ENCODE assay signal across 9 cellular contexts in the genomic region with DNA sequence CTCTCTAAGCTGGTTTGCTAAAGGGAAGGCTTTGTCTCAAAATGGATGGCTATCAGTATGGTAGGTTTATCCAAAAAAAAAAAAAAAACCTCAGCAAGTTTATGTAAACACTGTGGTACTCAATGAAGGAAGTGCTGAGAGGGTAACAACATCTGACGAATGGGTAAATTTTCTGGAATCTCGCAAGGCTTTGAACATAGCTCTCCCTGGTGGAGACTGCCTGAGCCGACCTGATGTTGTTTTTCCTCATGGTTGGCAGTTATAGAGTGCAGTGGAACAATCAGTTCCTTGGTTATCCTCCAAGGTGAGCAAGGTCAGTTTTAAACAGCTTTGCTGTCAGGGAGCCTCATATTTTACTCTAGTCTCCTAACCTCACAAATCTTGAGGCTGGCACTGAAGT.
A peak's percentile ranks its signal among the peaks of the same experiment; 100 is the strongest.
DNase-seq lines count a peak whose midpoint lies in the region; ATAC-seq and TF ChIP-seq lines count a peak whose summit lies in the region.
"Had no signal": no experiment of that assay in that cellular context is flagged by ENCODE, and none has a peak within 500 bp of the region (broad histone marks: within the 10 kb centered on the region; RNA-seq: fewer than 3 reads in every experiment).

No MANE protein-coding gene starts in this region.

- no peaks in the 10 kb centered on the region for H3K4me1 ChIP-seq in HAP-1

- ATAC-seq in HG03139 (IDR thresholded peaks at IDR 0.05; ENCODE audit: unreplicated experiment) (no peak), HG03097 (IDR thresholded peaks at IDR 0.05; ENCODE audit: low FRiP score, unreplicated experiment) (no peak)
- ATAC-seq: activated CD4-positive, alpha-beta T cell treated with anti-CD3 and anti-CD28 coated beads for 36 hours had no signal

- in situ Hi-C loops in HAP-1 (cut with MboI; ENCODE audit: low sequenced_read_pairs), result no loop called here

- H3K36me3 ChIP-seq in kidney epithelial cell (ENCODE audit: control insufficient read depth, insufficient read depth, low read length) (no peaks in the 10 kb centered on the region), HAP-1 (replicated peaks) (no peaks in the 10 kb centered on the region)

- H3K4me3 ChIP-seq in AG09309 (ENCODE audit: control insufficient read depth, low read depth, low read length) (no peak overlapping the region), kidney epithelial cell (ENCODE audit: low read depth, low read length) (no peak overlapping the region), HAP-1 (no peak overlapping the region)

- H3K27me3 ChIP-seq in kidney epithelial cell (ENCODE audit: control insufficient read depth, insufficient read depth, low read length), result no peaks in the 10 kb centered on the region
- H3K27me3 ChIP-seq in HAP-1 (ENCODE audit: low read depth), result no peaks in the 10 kb centered on the region; the same call in 1 of the 2 replicates

- no peak for DNase-seq in AG09309 (ENCODE audit: low read depth)
- peak; percentile 19 for DNase-seq in HPDE6-E6E7 (ENCODE audit: extremely low spot score)
- DNase-seq in astrocyte of the hippocampus (ENCODE audit: low read depth, low spot score), result peak; percentile 30
- DNase-seq in kidney epithelial cell (ENCODE audit: low read depth), result no peak
- DNase-seq in activated T-cell treated with anti-CD3 and anti-CD28 coated beads, Interleukin-2, amount 50 U/mL, for 1 hour, result no peak
- no peak for DNase-seq in HAP-1 (ENCODE audit: low spot score in 2 of 2)
- DNase-seq: activated CD4-positive, alpha-beta T cell treated with anti-CD3 and anti-CD28 coated beads for 36 hours had no signal

- H3K9me3 ChIP-seq in HAP-1, result no peaks in the 10 kb centered on the region

- TF ChIP-seq CTCF in AG09309 (IDR thresholded peaks at IDR 0.05; ENCODE audit: control insufficient read depth, insufficient read depth, low read depth, low read length, missing control alignments) (peak; percentile 25), kidney epithelial cell (IDR thresholded peaks at IDR 0.05; ENCODE audit: insufficient read depth, low read length, poor library complexity, severe bottlenecking) (peak; percentile 54)

Comparison
In these comparisons a context has a peak if more than half of its experiments do, and no peak if none do; other contexts are left out.
1. DNase-seq: peak in HPDE6-E6E7 (single experiment) and astrocyte of the hippocampus (single experiment); none in AG09309 (single experiment), kidney epithelial cell (single experiment), activated T-cell treated with anti-CD3 and anti-CD28 coated beads, Interleukin-2, amount 50 U/mL, for 1 hour (single experiment) and HAP-1 (0 of 2).